Comparison of ENCODE assay signal across 24 cellular contexts in the genomic region with DNA sequence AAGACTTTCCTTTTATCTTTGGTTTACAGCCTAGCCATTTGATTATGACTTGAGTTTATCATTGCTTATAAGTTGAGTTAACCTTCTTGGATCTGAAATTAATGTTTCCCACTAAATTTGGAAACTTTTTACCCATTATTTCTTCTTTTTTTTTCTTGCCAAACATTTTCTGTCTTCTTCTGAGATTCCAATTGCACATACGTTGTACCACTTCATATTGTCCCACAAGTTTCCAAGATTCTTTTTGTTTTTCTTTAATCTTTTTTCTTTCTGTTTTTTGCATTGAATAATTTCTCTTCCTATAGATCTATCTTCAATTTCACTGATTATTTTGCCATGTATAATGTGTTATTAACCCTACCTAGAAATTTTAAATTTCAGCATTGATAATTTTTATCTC. TPM values are rescaled to one million over a fixed set of nuclear protein-coding genes. Genes with fewer than 3 reads are reported as not detected.
"Had no signal": no experiment of that assay in that cellular context is flagged by ENCODE, and none has a peak within 500 bp of the region (broad histone marks: within the 10 kb centered on the region; RNA-seq: fewer than 3 reads in every experiment).

No MANE protein-coding gene starts in this region.

- H3K27ac ChIP-seq: neural progenitor cell, ovary, parathyroid adenoma, psoas muscle, sigmoid colon, stomach, thoracic aorta, thyroid gland, transverse colon, vagina had no signal

- ATAC-seq: natural killer cell; psoas muscle; right cardiac atrium; right lobe of liver; stimulated activated effector memory CD8-positive, alpha-beta T cell treated with anti-CD3 and anti-CD28 coated beads, Interleukin-12 subunit alpha, Interleukin-12 subunit beta, amount 100 ng/mL, for 72 hours; stimulated activated naive B cell treated with anti-CD40 and anti-IgM and Interleukin-4, amounts not matched to agents 10 μg/mL and 1 μg/mL and 100 μg/mL, for 72 hours had no signal

- DNase-seq: natural killer cell; occipital lobe; ovary; posterior cingulate gyrus; psoas muscle; right cardiac atrium; right lobe of liver; sigmoid colon; small intestine; stimulated activated CD4-positive, alpha-beta T cell treated with anti-CD3 and anti-CD28 coated beads, Interleukin-15, amount 100 ng/mL, for 24 hours; stimulated activated CD4-positive, alpha-beta T cell treated with anti-CD3 and anti-CD28 coated beads, Interleukin-2, amount 100 ng/mL, for 24 hours; stimulated activated CD4-positive, alpha-beta T cell treated with anti-CD3 and anti-CD28 coated beads, Interleukin-2, amount 100 ng/mL, for 48 hours; stimulated activated CD4-positive, alpha-beta T cell treated with anti-CD3 and anti-CD28 coated beads, Interleukin-4, amount 100 ng/mL, for 24 hours; stimulated activated naive B cell treated with anti-CD40 and anti-IgM and Interleukin-4, amounts not matched to agents 10 μg/mL and 1 μg/mL and 100 μg/mL, for 72 hours; stimulated activated naive CD4-positive, alpha-beta T cell treated with Interleukin-2 at 50 U/mL for 16 hours; stomach; thyroid gland; transverse colon had no signal

- H3K4me3 ChIP-seq: neural progenitor cell, ovary, psoas muscle, right lobe of liver, sigmoid colon, stomach, thoracic aorta, thyroid gland, transverse colon, vagina had no signal

- H3K4me1 ChIP-seq: neural progenitor cell, parathyroid adenoma, psoas muscle, stomach, thyroid gland, transverse colon, vagina had no signal

- H3K36me3 ChIP-seq: neural progenitor cell, ovary, right lobe of liver, transverse colon had no signal

- H3K27me3 ChIP-seq: neural progenitor cell, ovary, right lobe of liver, sigmoid colon, stomach, thyroid gland, transverse colon, vagina had no signal

- FAIRE-seq: small intestine, urothelium cell line had no signal

- H3K9me3 ChIP-seq: ovary, psoas muscle, right lobe of liver, sigmoid colon, stomach, thoracic aorta, thyroid gland, vagina had no signal

RNA-seq across cellular contexts. Expression of gene LONRF2, which starts 18.6 kb away (rescaled TPM):
- total RNA-seq: natural killer cell had no signal
